ENCODE assay signal across 13 cellular contexts in genomic region chr7:37211097-37211496, GRCh38.
DNase-seq lines count a peak whose midpoint lies in the region; TF ChIP-seq lines count a peak whose summit lies in the region.
"Had no signal": no experiment of that assay in that cellular context is flagged by ENCODE, and none has a peak within 500 bp of the region (broad histone marks: within the 10 kb centered on the region; RNA-seq: fewer than 3 reads in every experiment).

No MANE protein-coding gene starts in this region.

- DNase-seq in H4 (ENCODE audit: low spot score) (peak; percentile 97), choroid plexus epithelial cell (ENCODE audit: low read depth) (peak; percentile 56), smooth muscle cell (lab: John Stamatoyannopoulos, UW; ENCODE audit: unreplicated experiment) (peak; percentile 18), NCI-H510A (lab: John Stamatoyannopoulos, UW) (no peak), 8988T (no peak), NCI-H1105 (lab: John Stamatoyannopoulos, UW) (no peak), DMS114 treated with DMSO at 0.1 percent for 48 hours (lab: John Stamatoyannopoulos, UW; ENCODE audit: unreplicated experiment) (no peak)
- DNase-seq: activated naive CD4-positive, alpha-beta T cell treated with anti-CD3 and anti-CD28 coated beads for 36 hours; COR-L47; NCI-H1092 treated with DMSO at 0.1 percent for 48 hours; PC-9 had no signal

- H3F3A ChIP-seq in smooth muscle cell (ENCODE audit: low read depth) = peaks cover 11% of the 10 kb centered on the region

- H3K9ac ChIP-seq in smooth muscle cell (ENCODE audit: low read depth) = peak overlapping the region; percentile 22

- H3K4me1 ChIP-seq in smooth muscle cell (ENCODE audit: low read depth) = peaks cover 22% of the 10 kb centered on the region

- H3K4me3 ChIP-seq in choroid plexus epithelial cell (ENCODE audit: low read depth, low read length) = no peak overlapping the region
- H3K4me3 ChIP-seq in smooth muscle cell = no peak overlapping the region
- H3K4me3 ChIP-seq: GM23338, PC-9 had no signal

- no peaks in the 10 kb centered on the region for H3K36me3 ChIP-seq in smooth muscle cell (ENCODE audit: low read depth)

- no peaks in the 10 kb centered on the region for H3K9me3 ChIP-seq in smooth muscle cell (replicated peaks; ENCODE audit: low read depth)

- H3K4me2 ChIP-seq in smooth muscle cell = peak overlapping the region; percentile 53
- H3K4me2 ChIP-seq: GM23338, PC-9 had no signal

- H3K27ac ChIP-seq in layer of hippocampus (ENCODE audit: low read depth, low read length) (peak overlapping the region; percentile 66), smooth muscle cell (ENCODE audit: low read depth) (peak overlapping the region; percentile 80)
- H3K27ac ChIP-seq: PC-9 had no signal

- H2AFZ ChIP-seq in smooth muscle cell (ENCODE audit: low read depth) = no peak overlapping the region
- H2AFZ ChIP-seq: GM23338, PC-9 had no signal

- 8% methylated on average over 13 of the region's 13 CpGs for WGBS in smooth muscle cell (ENCODE audit: low lambda C conversion rate)

- TF ChIP-seq CTCF in choroid plexus epithelial cell (conservative IDR thresholded peaks at IDR 0.05; ENCODE audit: low read depth, low read length) = no peak
- no peak for TF ChIP-seq CTCF in smooth muscle cell (IDR thresholded peaks at IDR 0.05; ENCODE audit: borderline replicate concordance, insufficient read depth, poor library complexity, severe bottlenecking)

- H3K27me3 ChIP-seq in layer of hippocampus (ENCODE audit: control insufficient read depth, insufficient read depth, low read length) (no peaks in the 10 kb centered on the region), smooth muscle cell (ENCODE audit: low read depth) (no peaks in the 10 kb centered on the region)

- H4K20me1 ChIP-seq in smooth muscle cell (ENCODE audit: low read depth) = no peaks in the 10 kb centered on the region

- H3K79me2 ChIP-seq in smooth muscle cell (ENCODE audit: low read depth) = no peaks in the 10 kb centered on the region

Comparison
In these comparisons a context has a peak if more than half of its experiments do, and no peak if none do; other contexts are left out.
1. DNase-seq: peak in H4 (single experiment), choroid plexus epithelial cell (single experiment) and smooth muscle cell (single experiment); none in NCI-H510A (single experiment), 8988T (single experiment), NCI-H1105 (single experiment) and DMS114 treated with DMSO at 0.1 percent for 48 hours (single experiment).